ENCODE assay signal across 8 cellular contexts in genomic region chr14:29653303-29653702, GRCh38.
"Had no signal": no experiment of that assay in that cellular context is flagged by ENCODE, and none has a peak within 500 bp of the region (broad histone marks: within the 10 kb centered on the region; RNA-seq: fewer than 3 reads in every experiment).

No MANE protein-coding gene starts in this region.

- H3K4me3 Mint-ChIP-seq: H9 had no signal

- H3K27ac Mint-ChIP-seq: H9 had no signal

- H3K27ac ChIP-seq: GM23248, HL-60, KMS-11 had no signal

- H2AFZ ChIP-seq: GM23248 had no signal

- H3K4me3 ChIP-seq: GM23248 had no signal

- DNase-seq: GM23248, GOT3, H9, HCEC 1CT, KBM-7 had no signal

- H3K4me2 ChIP-seq: KMS-11 had no signal

- FAIRE-seq: H54 had no signal

- H3K9ac ChIP-seq: GM23248, KMS-11 had no signal
